Comparison of ENCODE assay signal across 8 cellular contexts in the genomic region with DNA sequence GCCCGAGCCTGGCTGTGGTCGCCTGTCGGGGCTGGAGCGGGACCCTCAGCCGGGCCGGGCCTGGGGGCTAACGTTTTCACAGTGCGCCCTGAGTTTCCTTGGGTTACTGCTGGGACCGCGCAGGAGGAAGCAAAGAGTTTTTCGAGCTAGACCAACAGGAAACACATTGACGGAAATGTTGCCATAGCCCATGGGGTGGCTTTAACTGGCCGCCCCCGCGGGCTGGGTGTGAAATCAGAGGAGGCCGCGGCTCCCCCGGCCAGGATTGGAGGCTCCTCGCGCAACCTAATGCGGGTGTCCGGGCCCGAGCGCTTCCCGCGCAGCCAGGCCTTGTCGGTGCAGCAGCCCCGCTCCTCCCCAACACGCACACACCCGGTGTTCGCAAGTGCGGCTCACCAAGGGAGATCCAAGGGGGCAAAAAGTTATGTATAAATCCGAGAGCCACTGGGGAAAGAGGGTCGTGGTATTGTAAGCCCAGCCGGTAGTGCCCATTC. TPM values are rescaled to one million over a fixed set of nuclear protein-coding genes. Genes with fewer than 3 reads are reported as not detected.
DNase-seq lines count a peak whose midpoint lies in the region; ATAC-seq, FAIRE-seq and TF ChIP-seq lines count a peak whose summit lies in the region.

No MANE protein-coding gene starts in this region.

- TF ChIP-seq POLR2A in GM12891 (IDR thresholded peaks at IDR 0.05; ENCODE audit: low read depth, low read length), result no peak

- H3K36me3 ChIP-seq in ES-I3 (ENCODE audit: insufficient read depth, low read length), result no peaks in the 10 kb centered on the region
- H3K36me3 ChIP-seq in SU-DHL-6 (ENCODE audit: low read length), result peaks cover 15% of the 10 kb centered on the region
- H3K36me3 ChIP-seq in neuronal stem cell (replicated peaks in 1 of 2; ENCODE audit: control insufficient read depth in 2 of 2, insufficient read depth in 2 of 2, low read length in 2 of 2), result no peaks in the 10 kb centered on the region

- WGBS in neuronal stem cell (ENCODE audit: extremely low coverage in 2 of 2, insufficient read length in 2 of 2, insufficient replicate concordance in 1 of 2), 2 donors, result no CpG with 5 or more reads among the region's 35 CpGs

- H3K18ac ChIP-seq in neuronal stem cell (ENCODE audit: low read length), result no peak overlapping the region

- no peak overlapping the region for H3K4ac ChIP-seq in neuronal stem cell (ENCODE audit: low read length)

- no peak overlapping the region for H2BK120ac ChIP-seq in neuronal stem cell (ENCODE audit: low read depth, low read length)

- no peaks in the 10 kb centered on the region for H3K79me2 ChIP-seq in SU-DHL-6 (ENCODE audit: insufficient read depth, low read length)

- peak overlapping the region; percentile 84 for H3K4me3 ChIP-seq in SU-DHL-6 (ENCODE audit: insufficient read depth, low read length, poor library complexity, severe bottlenecking)
- H3K4me3 ChIP-seq in neuronal stem cell (ENCODE audit: low read length in 2 of 2), result no peak overlapping the region

- H2BK5ac ChIP-seq in neuronal stem cell (ENCODE audit: low read length), result no peak overlapping the region

- no peak for FAIRE-seq in frontal cortex (lab: Jason Lieb, UNC)
- no peak for FAIRE-seq in GM12891 (lab: Jason Lieb, UNC)

- H3K14ac ChIP-seq in neuronal stem cell (ENCODE audit: low read length), result no peak overlapping the region

- H3K4me1 ChIP-seq in ES-I3 (ENCODE audit: insufficient read depth, low read length) (no peaks in the 10 kb centered on the region; the same call in 1 of the 2 replicates), neuronal stem cell (ENCODE audit: control insufficient read depth in 2 of 2, insufficient read depth in 1 of 2, low read depth in 1 of 2, low read length in 2 of 2) (peaks cover 0 to 7% of the 10 kb centered on the region in 2 donors)

- H2AK5ac ChIP-seq in neuronal stem cell (ENCODE audit: low read depth, low read length), result peak overlapping the region; percentile 1

- H3K9me2 ChIP-seq in SU-DHL-6 (replicated peaks; ENCODE audit: insufficient read depth, low read length), result no peaks in the 10 kb centered on the region

- no peak overlapping the region for H2BK12ac ChIP-seq in neuronal stem cell (ENCODE audit: low read length)

- peak overlapping the region; percentile 49; the same call in 1 of the 2 replicates for H3K9ac ChIP-seq in ES-I3 (ENCODE audit: low read depth, low read length)
- peak overlapping the region; percentile 75 for H3K9ac ChIP-seq in SU-DHL-6 (ENCODE audit: low read length)
- H3K9ac ChIP-seq in neuronal stem cell (ENCODE audit: low read depth, low read length, poor library complexity), result no peak overlapping the region

- H2BK15ac ChIP-seq in neuronal stem cell (ENCODE audit: low read length), result no peak overlapping the region

- peaks cover 1% of the 10 kb centered on the region for H3K79me1 ChIP-seq in neuronal stem cell (ENCODE audit: low read depth, low read length)

- no peak overlapping the region for H4K8ac ChIP-seq in neuronal stem cell (ENCODE audit: low read depth, low read length)

- no peak for TF ChIP-seq CTCF in SU-DHL-6 (IDR thresholded peaks at IDR 0.05; ENCODE audit: insufficient read depth, low read length, poor library complexity, severe bottlenecking)

- H3K23ac ChIP-seq in neuronal stem cell (ENCODE audit: low read depth, low read length, poor library complexity), result peak overlapping the region; percentile 37

- H4K91ac ChIP-seq in neuronal stem cell (ENCODE audit: low read depth, low read length, poor library complexity), result no peak overlapping the region

- peak overlapping the region; percentile 73 for H3K4me2 ChIP-seq in SU-DHL-6 (ENCODE audit: low read depth, low read length, poor library complexity, severe bottlenecking)
- H3K4me2 ChIP-seq in neuronal stem cell (ENCODE audit: insufficient read depth, low read length, poor library complexity, severe bottlenecking), result no peak overlapping the region

- H3K27ac ChIP-seq in SU-DHL-6 (ENCODE audit: low read depth, low read length), result no peak overlapping the region
- H3K27ac ChIP-seq in neuronal stem cell (replicated peaks; ENCODE audit: low read length), result no peak overlapping the region

- H3K27me3 ChIP-seq in SU-DHL-6 (ENCODE audit: low read length), result no peaks in the 10 kb centered on the region
- H3K27me3 ChIP-seq in neuronal stem cell (ENCODE audit: control insufficient read depth in 3 of 3, insufficient read depth in 3 of 3, low read depth in 1 of 3, low read length in 3 of 3), result peaks cover 52 to 90% (median 73%) of the 10 kb centered on the region in 3 experiments

- H2AFZ ChIP-seq in SU-DHL-6 (ENCODE audit: low read depth, low read length, severe bottlenecking) (no peak overlapping the region), neuronal stem cell (ENCODE audit: low read length) (no peak overlapping the region)

- DNase-seq in frontal cortex (ENCODE audit: low spot score in 2 of 2), result peak; percentile 44 to 49
- no peak for DNase-seq in neuronal stem cell (ENCODE audit: low spot score)
- no peak for DNase-seq in GM12891 (ENCODE audit: insufficient read length, low spot score)

- H4K20me1 ChIP-seq in SU-DHL-6 (ENCODE audit: low read depth, low read length), result no peaks in the 10 kb centered on the region

- ATAC-seq in GM18502 (IDR thresholded peaks at IDR 0.05; ENCODE audit: poor library complexity, unreplicated experiment) (no peak), HG03108 (IDR thresholded peaks at IDR 0.05; ENCODE audit: unreplicated experiment) (no peak), GM21825 (IDR thresholded peaks at IDR 0.05; ENCODE audit: unreplicated experiment) (no peak)

- H3F3A ChIP-seq in SU-DHL-6 (ENCODE audit: insufficient read depth), result peaks cover 36% of the 10 kb centered on the region

- H3K9me3 ChIP-seq in ES-I3 (ENCODE audit: control insufficient read depth, insufficient read depth, low read length) (no peaks in the 10 kb centered on the region), SU-DHL-6 (ENCODE audit: insufficient read depth, low read length) (no peaks in the 10 kb centered on the region), neuronal stem cell (replicated peaks in 1 of 2; ENCODE audit: control insufficient read depth in 2 of 2, insufficient read depth in 1 of 2, low read depth in 1 of 2, low read length in 2 of 2) (peaks cover 3 to 9% of the 10 kb centered on the region in 2 donors)

TF ChIP-seq in GM12891, 5 proteins besides CTCF, POLR2A, EP300 and RAD21:
- TF ChIP-seq TAF1 (IDR thresholded peaks at IDR 0.05; ENCODE audit: low read depth, low read length), result no peak
- TF ChIP-seq POU2F2 (IDR thresholded peaks at IDR 0.05; ENCODE audit: low read depth, low read length), result no peak
- TF ChIP-seq PAX5 (IDR thresholded peaks at IDR 0.05; ENCODE audit: insufficient read depth, low read length, severe bottlenecking), result no peak
- TF ChIP-seq POLR2AphosphoS5 (IDR thresholded peaks at IDR 0.05; ENCODE audit: low read depth, low read length), result no peak
- TF ChIP-seq SPI1 (IDR thresholded peaks at IDR 0.05; ENCODE audit: low read depth, low read length), result no peak

RNA-seq across cellular contexts. Expression of gene HHEX, which starts 1.9 kb away (rescaled TPM):
- total RNA-seq in frontal cortex, result 0.82 TPM
- not detected for polyA plus RNA-seq in neuronal stem cell (2013, experiment 1 of 2)
- not detected for polyA plus RNA-seq in neuronal stem cell (2013, experiment 2 of 2)
- polyA plus RNA-seq in GM12891 (2012; ENCODE audit: low read depth, missing spikeins), result 4.1 TPM

Comparison
In these comparisons a context has a peak if more than half of its experiments do, and no peak if none do; other contexts are left out.
1. DNase-seq: peak in frontal cortex (2 of 2); none in neuronal stem cell (single experiment) and GM12891 (single experiment).